In genomic region chr7:114086491-114086905, GRCh38 we compare ENCODE assay signal across 8 cellular contexts.
DNase-seq lines count a peak whose midpoint lies in the region; ATAC-seq and TF ChIP-seq lines count a peak whose summit lies in the region.

No MANE protein-coding gene starts in this region.

- peaks cover 55 to 59% of the 10 kb centered on the region in 2 donors for H3K27me3 Mint-ChIP-seq in CD4-positive, alpha-beta memory T cell
- peaks cover 50 to 73% of the 10 kb centered on the region in 2 donors for H3K27me3 Mint-ChIP-seq in stimulated activated naive B cell treated with anti-CD40 and anti-IgM and Interleukin-4, amounts not matched to agents 10 μg/mL and 1 μg/mL and 100 μg/mL, for 72 hours

- intact Hi-C loops in CD4-positive, alpha-beta memory T cell (cut with micrococcal nuclease), result no loop called here

- H3K9me3 ChIP-seq in CD4-positive, alpha-beta memory T cell (ENCODE audit: control insufficient read depth in 1 of 2, low read length in 2 of 2), result no peaks in the 10 kb centered on the region

- peaks cover 0 to 1% of the 10 kb centered on the region in 2 donors for H3K36me3 Mint-ChIP-seq in CD4-positive, alpha-beta memory T cell
- H3K36me3 Mint-ChIP-seq in stimulated activated naive B cell treated with anti-CD40 and anti-IgM and Interleukin-4, amounts not matched to agents 10 μg/mL and 1 μg/mL and 100 μg/mL, for 72 hours, result no peaks in the 10 kb centered on the region

- H3K4me3 ChIP-seq in CD4-positive, alpha-beta memory T cell (ENCODE audit: low read length in 2 of 2), result peak overlapping the region in 1 of 2 donors; percentile 40
- H3K4me3 ChIP-seq in astrocyte of the cerebellum (ENCODE audit: low read depth, low read length), result peak overlapping the region; percentile 72

- H3K27ac ChIP-seq in CD4-positive, alpha-beta memory T cell (ENCODE audit: low read depth, low read length), result no peak overlapping the region

- H3K27ac Mint-ChIP-seq in CD4-positive, alpha-beta memory T cell, result peak overlapping the region in 1 of 7 donors; percentile 62
- peak overlapping the region; percentile 67 for H3K27ac Mint-ChIP-seq in stimulated activated naive B cell treated with anti-CD40 and anti-IgM and Interleukin-4, amounts not matched to agents 10 μg/mL and 1 μg/mL and 100 μg/mL, for 72 hours

- peaks cover 38% of the 10 kb centered on the region for H3K27me3 ChIP-seq in CD4-positive, alpha-beta memory T cell (ENCODE audit: insufficient read depth, low read length)

- CTCF ChIA-PET in CD4-positive, alpha-beta memory T cell (lab: Charles Lee; ENCODE audit: partially characterized antibody), result no interaction called here

- peaks cover 0 to 9% (median 0%) of the 10 kb centered on the region in 8 donors for H3K9me3 Mint-ChIP-seq in CD4-positive, alpha-beta memory T cell
- no peaks in the 10 kb centered on the region for H3K9me3 Mint-ChIP-seq in stimulated activated naive B cell treated with anti-CD40 and anti-IgM and Interleukin-4, amounts not matched to agents 10 μg/mL and 1 μg/mL and 100 μg/mL, for 72 hours

- no peak for TF ChIP-seq CTCF in astrocyte of the cerebellum (IDR thresholded peaks at IDR 0.05; ENCODE audit: low read depth, low read length, missing control alignments)

- H3K4me1 Mint-ChIP-seq in CD4-positive, alpha-beta memory T cell, result peaks cover 28 to 54% (median 44%) of the 10 kb centered on the region in 4 donors
- peaks cover 34 to 48% of the 10 kb centered on the region in 2 donors for H3K4me1 Mint-ChIP-seq in stimulated activated naive B cell treated with anti-CD40 and anti-IgM and Interleukin-4, amounts not matched to agents 10 μg/mL and 1 μg/mL and 100 μg/mL, for 72 hours

- peak overlapping the region; percentile 82 to 92 (median 86) for H3K4me3 Mint-ChIP-seq in CD4-positive, alpha-beta memory T cell
- peak overlapping the region; percentile 83 to 86 for H3K4me3 Mint-ChIP-seq in stimulated activated naive B cell treated with anti-CD40 and anti-IgM and Interleukin-4, amounts not matched to agents 10 μg/mL and 1 μg/mL and 100 μg/mL, for 72 hours

- peak in 1 of 5 donors; percentile 4 for DNase-seq in CD4-positive, alpha-beta memory T cell
- DNase-seq in astrocyte of the cerebellum (ENCODE audit: low read depth) (no peak), iPS-NIHi11 (ENCODE audit: low spot score) (peak; percentile 25), GM19240 (ENCODE audit: insufficient read length, low spot score) (no peak)
- DNase-seq in stimulated activated naive B cell treated with anti-CD40 and anti-IgM and Interleukin-4, amounts not matched to agents 10 μg/mL and 1 μg/mL and 100 μg/mL, for 72 hours, result no peak

- H3K36me3 ChIP-seq in CD4-positive, alpha-beta memory T cell (ENCODE audit: insufficient read depth, low read length), result no peaks in the 10 kb centered on the region

- peaks cover 48% of the 10 kb centered on the region for H3K4me1 ChIP-seq in CD4-positive, alpha-beta memory T cell (ENCODE audit: insufficient read depth, low read length)

- in situ Hi-C loops in astrocyte of the cerebellum (cut with HindIII; ENCODE audit: low sequenced_read_pairs), result no loop called here

- POLR2A ChIA-PET in CD4-positive, alpha-beta memory T cell (lab: Charles Lee; ENCODE audit: partially characterized antibody), result no interaction called here

- ATAC-seq in HG03159 (IDR thresholded peaks at IDR 0.05; ENCODE audit: unreplicated experiment) (peak; percentile 28), GM21423 (IDR thresholded peaks at IDR 0.05; ENCODE audit: unreplicated experiment) (no peak), GM21367 (IDR thresholded peaks at IDR 0.05; ENCODE audit: unreplicated experiment) (no peak)
- ATAC-seq in stimulated activated naive B cell treated with anti-CD40 and anti-IgM and Interleukin-4, amounts not matched to agents 10 μg/mL and 1 μg/mL and 100 μg/mL, for 72 hours (replicated peaks), result peak in 1 of 2 donors; percentile 31
